19 cellular contexts compared by ENCODE assay signal in the genomic region with DNA sequence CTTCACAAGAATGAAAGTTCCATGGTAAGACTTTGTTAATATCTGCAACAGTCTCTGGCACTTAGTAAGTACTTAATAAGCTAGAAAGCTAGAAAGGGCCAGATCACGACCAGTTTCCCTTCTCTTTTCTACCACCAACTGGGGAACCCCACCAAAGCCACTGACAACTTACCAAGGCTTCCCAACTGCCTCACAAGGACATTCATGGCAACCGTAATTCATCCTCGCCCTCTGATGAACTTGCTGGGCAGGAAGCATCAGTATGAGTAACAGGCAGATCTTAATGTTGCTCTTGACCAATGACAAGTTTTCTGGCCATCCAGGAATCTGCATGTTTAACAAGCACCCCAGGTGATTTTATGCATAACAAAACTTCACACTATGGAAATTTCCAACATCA. TPM values are rescaled to one million over a fixed set of nuclear protein-coding genes. Genes with fewer than 3 reads are reported as not detected.
DNase-seq lines count a peak whose midpoint lies in the region; ATAC-seq, FAIRE-seq and TF ChIP-seq lines count a peak whose summit lies in the region.
"Had no signal": no experiment of that assay in that cellular context is flagged by ENCODE, and none has a peak within 500 bp of the region (broad histone marks: within the 10 kb centered on the region; RNA-seq: fewer than 3 reads in every experiment).

No MANE protein-coding gene starts in this region.

- no peak overlapping the region for H2BK12ac ChIP-seq in trophoblast cell (ENCODE audit: low read length)

- no peak overlapping the region for H4K12ac ChIP-seq in trophoblast cell (ENCODE audit: low read depth, low read length)

- H3K18ac ChIP-seq in trophoblast cell (ENCODE audit: low read length), result no peak overlapping the region

- H3K14ac ChIP-seq in trophoblast cell (ENCODE audit: low read length), result no peak overlapping the region

- intact Hi-C loops in aorta (cut with DNase I), result no loop called here
- intact Hi-C loops in OCI-LY7 (cut with micrococcal nuclease; ENCODE audit: unreplicated experiment), result no loop called here

- no peaks in the 10 kb centered on the region for H3K36me3 ChIP-seq in aorta (ENCODE audit: control insufficient read depth in 1 of 2, insufficient read depth in 2 of 2, low read length in 1 of 2)
- H3K36me3 ChIP-seq in trophoblast cell (ENCODE audit: control insufficient read depth in 1 of 2, insufficient read depth in 2 of 2, low read length in 2 of 2), result peaks cover 20 to 47% of the 10 kb centered on the region in 2 experiments
- peaks cover 72% of the 10 kb centered on the region for H3K36me3 ChIP-seq in OCI-LY7 (ENCODE audit: insufficient read depth, low read length)

- H3K4me3 ChIP-seq in aorta (ENCODE audit: low read length in 2 of 2) (no peak overlapping the region), trophoblast cell (ENCODE audit: low read depth, low read length) (no peak overlapping the region), OCI-LY7 (ENCODE audit: low read depth, low read length, poor library complexity, severe bottlenecking) (no peak overlapping the region)
- H3K4me3 ChIP-seq: MG63, psoas muscle, SJCRH30 had no signal

- no peak overlapping the region for H3K4ac ChIP-seq in trophoblast cell (ENCODE audit: low read depth, low read length)

- no peaks in the 10 kb centered on the region for H3K79me1 ChIP-seq in trophoblast cell (ENCODE audit: low read length)

- no peak overlapping the region for H4K8ac ChIP-seq in trophoblast cell (ENCODE audit: low read depth, low read length)

- no peaks in the 10 kb centered on the region for H4K20me1 ChIP-seq in OCI-LY7 (ENCODE audit: insufficient read depth, low read length)

- H3K9me3 ChIP-seq in aorta (ENCODE audit: control insufficient read depth, low read length) (no peaks in the 10 kb centered on the region), trophoblast cell (ENCODE audit: insufficient read depth, low read depth, low read length) (no peaks in the 10 kb centered on the region), OCI-LY7 (ENCODE audit: low read length) (no peaks in the 10 kb centered on the region)
- H3K9me3 ChIP-seq: MG63, psoas muscle, SJCRH30 had no signal

- H3K9ac ChIP-seq in trophoblast cell (ENCODE audit: low read length), result no peak overlapping the region

- no peak overlapping the region for H2BK5ac ChIP-seq in trophoblast cell (ENCODE audit: low read depth, low read length, poor library complexity)

- no TSS peak for BruUV-seq in OCI-LY7 (replicated peaks; lab: Mats Ljungman, UMichigan)

- H2BK120ac ChIP-seq in trophoblast cell (ENCODE audit: insufficient read depth, low read length, poor library complexity), result no peak overlapping the region

- H2AFZ ChIP-seq in trophoblast cell (ENCODE audit: insufficient read depth, low read length, poor library complexity) (no peak overlapping the region), OCI-LY7 (ENCODE audit: low read length) (no peak overlapping the region)

- H3K79me2 ChIP-seq in trophoblast cell (ENCODE audit: control insufficient read depth, insufficient read depth, low read length, poor library complexity), result peaks cover 2% of the 10 kb centered on the region
- peaks cover 4% of the 10 kb centered on the region; the same call in 1 of the 2 replicates for H3K79me2 ChIP-seq in OCI-LY7 (ENCODE audit: insufficient read depth, low read depth, low read length)

- CTCF ChIA-PET in OCI-LY7 (lab: Charles Lee; ENCODE audit: unreplicated experiment), result no interaction called here

- no peak overlapping the region for H2AK5ac ChIP-seq in trophoblast cell (ENCODE audit: low read length)

- 76 to 92% methylated on average over 3 of the region's 3 CpGs for WGBS in aorta, 2 donors
- no CpG with 5 or more reads among the region's 3 CpGs for WGBS in trophoblast cell (ENCODE audit: extremely low coverage, insufficient coverage, insufficient read length)

- TF ChIP-seq CTCF in OCI-LY7 (conservative IDR thresholded peaks at IDR 0.05; ENCODE audit: low read length), result no peak

- H3K9me2 ChIP-seq in OCI-LY7 (ENCODE audit: insufficient read depth, low read length), result no peaks in the 10 kb centered on the region

- H3K27me3 ChIP-seq in aorta (ENCODE audit: control insufficient read depth in 1 of 2, insufficient read depth in 2 of 2, low read length in 1 of 2) (no peaks in the 10 kb centered on the region), trophoblast cell (ENCODE audit: insufficient read depth, low read length) (no peaks in the 10 kb centered on the region)
- H3K27me3 ChIP-seq: MG63, SJCRH30 had no signal

- H3K4me1 ChIP-seq in aorta (ENCODE audit: control insufficient read depth in 1 of 2, insufficient read depth in 2 of 2, low read length in 2 of 2), result no peaks in the 10 kb centered on the region
- H3K4me1 ChIP-seq in trophoblast cell (ENCODE audit: control insufficient read depth in 1 of 2, insufficient read depth in 2 of 2, low read length in 2 of 2), result no peaks in the 10 kb centered on the region
- H3K4me1 ChIP-seq in OCI-LY7 (ENCODE audit: insufficient read depth, low read length, poor library complexity, severe bottlenecking), result peaks cover 12% of the 10 kb centered on the region

- H3K4me2 ChIP-seq in trophoblast cell (ENCODE audit: low read length) (no peak overlapping the region), OCI-LY7 (ENCODE audit: low read length) (no peak overlapping the region)

- H3K27ac ChIP-seq in aorta (ENCODE audit: low read depth in 1 of 2, low read length in 2 of 2) (no peak overlapping the region), trophoblast cell (ENCODE audit: low read depth, low read length) (no peak overlapping the region), OCI-LY7 (ENCODE audit: low read depth, low read length, poor library complexity, severe bottlenecking) (no peak overlapping the region)
- H3K27ac ChIP-seq: psoas muscle, SJCRH30 had no signal

- DNase-seq in GM18507 (ENCODE audit: extremely low spot score, insufficient read length, low read depth), result no peak
- DNase-seq in MV-4-11 (lab: John Stamatoyannopoulos, UW), result peak; percentile 89
- no peak for DNase-seq in activated T-cell treated with anti-CD3 and anti-CD28 coated beads, Interleukin-2, amount 50 U/mL, for 48 hours
- no peak for DNase-seq in aorta
- no peak for DNase-seq in trophoblast cell
- DNase-seq in OCI-LY7 (ENCODE audit: low spot score), result no peak
- DNase-seq: activated naive CD4-positive, alpha-beta T cell treated with anti-CD3 and anti-CD28 coated beads for 36 hours; left ventricle myocardium superior; MG63; naive B cell; NK-92 treated with Interleukin-12 subunit alpha and Interleukin-12 subunit beta, amount 100 ng/mL, for 24 hours; psoas muscle; SJCRH30 had no signal

- POLR2A ChIA-PET in OCI-LY7 (lab: Charles Lee), result interaction anchor here (0.8 kb wide), 1 partner anchor 11 kb away, joined by 3 read pairs; no protein-coding TSS in a partner anchor

- peak; percentile 72 for ATAC-seq in GM21423 (IDR thresholded peaks at IDR 0.05; ENCODE audit: unreplicated experiment)
- ATAC-seq in HG02885 (IDR thresholded peaks at IDR 0.05; ENCODE audit: poor library complexity, unreplicated experiment), result peak; percentile 75
- ATAC-seq in aorta (ENCODE audit: low FRiP score), result no peak
- ATAC-seq: left ventricle myocardium superior, psoas muscle had no signal

- no peak overlapping the region for H3K23ac ChIP-seq in trophoblast cell (ENCODE audit: low read length)

- H4K91ac ChIP-seq in trophoblast cell (ENCODE audit: low read depth, low read length), result no peak overlapping the region

- FAIRE-seq in GM18507 (lab: Jason Lieb, UNC), result peak; percentile 73
- FAIRE-seq: TTC549 had no signal

RNA-seq across cellular contexts. Expression of a gene that starts 23.2 kb away (rescaled TPM):
- not detected for total RNA-seq in aorta
- not detected for polyA plus RNA-seq in aorta
- polyA plus RNA-seq in trophoblast cell (2013), result not detected in 2 replicates
- not detected in 2 replicates for total RNA-seq in OCI-LY7 (2014; rRNA removed; shearing (Covaris generic))
- not detected in 2 replicates for total RNA-seq in OCI-LY7 (2022)
- total RNA-seq: activated CD8-positive, alpha-beta memory T cell treated with anti-CD3 and anti-CD28 coated beads for 36 hours; activated naive CD4-positive, alpha-beta T cell treated with anti-CD3 and anti-CD28 coated beads for 36 hours; left ventricle myocardium superior; psoas muscle; SJCRH30; temporal lobe had no signal
- polyA plus RNA-seq: AG04450, psoas muscle had no signal
